22 cellular contexts compared by ENCODE assay signal in the genomic region with DNA sequence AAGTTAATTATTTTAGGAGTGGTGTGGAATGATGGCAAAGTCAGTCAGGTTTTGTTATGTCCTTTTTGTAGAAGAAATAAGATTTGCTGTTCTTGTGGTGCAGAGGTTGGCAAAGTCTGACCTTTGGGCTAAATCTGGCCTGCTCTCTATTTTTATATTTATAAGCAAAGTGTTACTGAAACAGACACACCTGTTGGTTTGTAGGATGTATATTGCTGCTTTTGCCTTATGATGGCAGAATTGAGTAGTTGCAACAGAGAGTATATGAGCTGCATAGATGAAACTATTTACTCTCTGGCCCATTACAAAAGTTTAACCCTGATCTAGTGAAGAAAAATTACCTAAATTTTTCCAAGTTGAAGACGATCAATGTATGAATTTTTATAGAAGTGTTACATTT. TPM values are rescaled to one million over a fixed set of nuclear protein-coding genes. Genes with fewer than 3 reads are reported as not detected.
DNase-seq lines count a peak whose midpoint lies in the region; ATAC-seq and TF ChIP-seq lines count a peak whose summit lies in the region.
"Had no signal": no experiment of that assay in that cellular context is flagged by ENCODE, and none has a peak within 500 bp of the region (broad histone marks: within the 10 kb centered on the region; RNA-seq: fewer than 3 reads in every experiment).

No MANE protein-coding gene starts in this region.

- in situ Hi-C loops in transverse colon (cut with MboI; ENCODE audit: low pct_ligation_motif_present in 1 of 4, low pct_unique_long_range_greater_than_20kb in 1 of 4, low sequenced_read_pairs in 3 of 4): no loop called here

- TF ChIP-seq POLR2A in heart left ventricle (IDR thresholded peaks at IDR 0.05): no peak
- no peak for TF ChIP-seq POLR2A in transverse colon (IDR thresholded peaks at IDR 0.05)

- ATAC-seq in heart left ventricle (no peak), Right ventricle myocardium inferior (no peak), left colon (peak; percentile 70), HG02610 (IDR thresholded peaks at IDR 0.05; ENCODE audit: unreplicated experiment) (no peak)
- ATAC-seq: A549, HCT116, HepG2 had no signal

- H3K9ac ChIP-seq in skeletal muscle tissue (ENCODE audit: low read depth in 1 of 3, low read length in 3 of 3): no peak overlapping the region
- H3K9ac ChIP-seq: BLaER1 had no signal

- H3K27ac ChIP-seq in heart left ventricle: peak overlapping the region in 7 of 12 donors; percentile 34 to 73 (median 51)
- peak overlapping the region; percentile 63 to 79 for H3K27ac ChIP-seq in right atrium auricular region
- H3K27ac ChIP-seq in skeletal muscle tissue (ENCODE audit: low read depth, low read length): peak overlapping the region; percentile 65
- H3K27ac ChIP-seq in transverse colon: no peak overlapping the region
- H3K27ac ChIP-seq: 22Rv1, A549, BLaER1 had no signal

- intact Hi-C loops in heart left ventricle (cut with DNase I): no loop called here
- intact Hi-C loops in cardiac septum (cut with DNase I): no loop called here
- intact Hi-C loops in Right ventricle myocardium inferior (cut with DNase I): no loop called here
- intact Hi-C loops in left colon (cut with DNase I, micrococcal nuclease): no loop called here
- intact Hi-C loops in transverse colon (cut with DNase I; ENCODE audit: low total_unique reads): no loop called here

- H3K4me3 ChIP-seq in heart left ventricle (no peak overlapping the region), right atrium auricular region (no peak overlapping the region), skeletal muscle tissue (ENCODE audit: low read length in 3 of 3) (no peak overlapping the region), transverse colon (no peak overlapping the region)
- H3K4me3 ChIP-seq: A549, BLaER1 had no signal

- WGBS in heart left ventricle, 4 donors: 94 to 97% (median 94%) methylated on average over 1 of the region's 1 CpG
- 82 to 92% methylated on average over 1 of the region's 1 CpG for WGBS in transverse colon (ENCODE audit: low coverage in 1 of 2), 2 donors

- TF ChIP-seq CTCF in heart left ventricle (IDR thresholded peaks at IDR 0.05) (no peak), right atrium auricular region (IDR thresholded peaks at IDR 0.05) (no peak), transverse colon (IDR thresholded peaks at IDR 0.05) (no peak)

- no peaks in the 10 kb centered on the region for H3K9me3 ChIP-seq in heart left ventricle
- no peaks in the 10 kb centered on the region for H3K9me3 ChIP-seq in right atrium auricular region
- H3K9me3 ChIP-seq in skeletal muscle tissue (ENCODE audit: control insufficient read depth in 3 of 3, low read length in 3 of 3): no peaks in the 10 kb centered on the region
- no peaks in the 10 kb centered on the region for H3K9me3 ChIP-seq in transverse colon
- H3K9me3 ChIP-seq: A549, BLaER1 had no signal

- no peak for TF ChIP-seq EP300 in transverse colon (IDR thresholded peaks at IDR 0.05; ENCODE audit: low read depth)

- H3K4me1 ChIP-seq in heart left ventricle: peaks cover 0 to 9% (median 0%) of the 10 kb centered on the region in 12 donors
- H3K4me1 ChIP-seq in right atrium auricular region: no peaks in the 10 kb centered on the region
- H3K4me1 ChIP-seq in skeletal muscle tissue (ENCODE audit: control insufficient read depth in 3 of 3, insufficient read depth in 3 of 3, low read length in 3 of 3): peaks cover 5 to 8% (median 7%) of the 10 kb centered on the region in 3 donors
- H3K4me1 ChIP-seq in transverse colon: peaks cover 0 to 8% (median 0%) of the 10 kb centered on the region in 4 donors
- H3K4me1 ChIP-seq: A549, BLaER1 had no signal

- H3K36me3 ChIP-seq in heart left ventricle (peaks cover 2 to 95% (median 93%) of the 10 kb centered on the region in 9 donors), right atrium auricular region (peaks cover 69% of the 10 kb centered on the region), skeletal muscle tissue (ENCODE audit: control insufficient read depth in 3 of 3, insufficient read depth in 3 of 3, low read length in 3 of 3) (peaks cover 25 to 49% (median 47%) of the 10 kb centered on the region in 3 donors), transverse colon (peaks cover 0 to 69% (median 26%) of the 10 kb centered on the region in 4 donors)

- DNase-seq in heart left ventricle: no peak
- DNase-seq in cardiac septum (ENCODE audit: low spot score): no peak
- no peak for DNase-seq in right atrium auricular region (ENCODE audit: low spot score)
- DNase-seq in Right ventricle myocardium inferior (ENCODE audit: missing footprints): no peak
- no peak for DNase-seq in left colon
- DNase-seq in transverse colon: no peak
- DNase-seq: CD4-positive, alpha-beta memory T cell; DMS153; DMS79; GDM1; GOT3; H7; HFFc6 had no signal

- H3K27me3 ChIP-seq in heart left ventricle (no peaks in the 10 kb centered on the region), right atrium auricular region (no peaks in the 10 kb centered on the region), skeletal muscle tissue (ENCODE audit: control insufficient read depth in 3 of 3, insufficient read depth in 3 of 3, low read length in 3 of 3) (no peaks in the 10 kb centered on the region), transverse colon (no peaks in the 10 kb centered on the region)
- H3K27me3 ChIP-seq: BLaER1 had no signal

RNA-seq across cellular contexts. Expression of gene KCNJ13, which starts 34.1 kb away (rescaled TPM):
- total RNA-seq in heart left ventricle (not detected), cardiac septum (not detected), right atrium auricular region (not detected), Right ventricle myocardium inferior (not detected), left colon (not detected), skeletal muscle tissue (not detected), transverse colon (not detected)
- polyA plus RNA-seq in heart left ventricle: not detected
- total RNA-seq: CD4-positive, alpha-beta memory T cell; Daoy; H7; HepG2; HFFc6 had no signal
- polyA plus RNA-seq: A549, CD14-positive monocyte, HepG2 had no signal

RNA-seq across cellular contexts. Expression of gene SNORC, which starts 59.6 kb away (rescaled TPM):
- 1 to 10 TPM in 3 of 9 donors, under 1 TPM in 6; 0.38 to 2.9 (median 0.74) TPM for total RNA-seq in heart left ventricle
- under 1 TPM; 0.46 to 0.88 TPM for polyA plus RNA-seq in heart left ventricle
- total RNA-seq in cardiac septum: 1.1 TPM
- under 1 TPM; 0.12 to 0.30 TPM for total RNA-seq in right atrium auricular region
- total RNA-seq in Right ventricle myocardium inferior: 0.46 TPM
- total RNA-seq in left colon: 10 to 100 TPM; 35.0 to 38.2 TPM
- total RNA-seq in skeletal muscle tissue: under 0.01 TPM
- 10 to 100 TPM; 13.9 to 45.6 (median 17.2) TPM for total RNA-seq in transverse colon
- polyA plus RNA-seq: CD14-positive monocyte had no signal

Comparison
In these comparisons a context has a peak if more than half of its experiments do, and no peak if none do; other contexts are left out.
1. H3K27ac ChIP-seq: peak in heart left ventricle (7 of 12), right atrium auricular region (2 of 2) and skeletal muscle tissue (single experiment); none in transverse colon (0 of 4).